8 cellular contexts compared by ENCODE assay signal in the genomic region with DNA sequence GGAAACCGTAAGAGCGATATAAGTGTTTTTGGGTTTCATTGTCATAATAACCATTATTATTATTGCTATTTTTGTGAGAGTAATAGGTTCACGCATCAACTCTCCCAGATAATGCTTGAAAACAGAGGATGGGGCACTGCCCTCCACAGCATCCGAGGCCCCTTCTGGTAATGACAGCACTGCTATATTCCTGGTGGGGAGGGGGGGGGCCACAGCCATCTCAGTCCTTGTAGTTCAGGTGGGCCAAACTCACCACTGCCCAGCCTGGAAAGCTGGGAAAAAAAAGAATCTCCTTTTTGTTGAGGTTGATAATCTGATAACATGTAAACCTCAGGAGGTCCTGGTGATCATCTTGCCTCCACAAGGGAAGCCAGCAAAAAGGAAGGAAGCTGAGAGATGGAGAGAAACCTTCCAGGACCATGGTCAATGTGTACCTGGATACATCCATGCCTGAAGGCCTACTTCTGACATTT. TPM values are rescaled to one million over a fixed set of nuclear protein-coding genes. Genes with fewer than 3 reads are reported as not detected.
A peak's percentile ranks its signal among the peaks of the same experiment; 100 is the strongest.
DNase-seq lines count a peak whose midpoint lies in the region; ATAC-seq and TF ChIP-seq lines count a peak whose summit lies in the region.

No MANE protein-coding gene starts in this region.

- no peak for DNase-seq in HL-60 (ENCODE audit: low read depth in 1 of 2, low spot score in 1 of 2)
- DNase-seq in stimulated activated effector memory CD8-positive, alpha-beta T cell treated with anti-CD3 and anti-CD28 coated beads, Interleukin-12 subunit alpha, Interleukin-12 subunit beta, amount 100 ng/mL, for 72 hours (ENCODE audit: low spot score in 2 of 2), result no peak
- DNase-seq in G401 (ENCODE audit: low spot score), result no peak
- DNase-seq in NCI-H1105 treated with DMSO at 0.1 percent for 48 hours (lab: John Stamatoyannopoulos, UW), result no peak
- DNase-seq in NCI-H774 (lab: John Stamatoyannopoulos, UW), result no peak

- H3K4me1 Mint-ChIP-seq in activated T-helper 17 cell treated with anti-CD3 and anti-CD28 coated beads, Interleukin-2, amount 50 U/mL, for 72 hours, result peaks cover 8% of the 10 kb centered on the region
- peaks cover 12% of the 10 kb centered on the region for H3K4me1 Mint-ChIP-seq in stimulated activated effector memory CD8-positive, alpha-beta T cell treated with anti-CD3 and anti-CD28 coated beads, Interleukin-12 subunit alpha, Interleukin-12 subunit beta, amount 100 ng/mL, for 72 hours

- H3K27ac Mint-ChIP-seq in activated T-helper 17 cell treated with anti-CD3 and anti-CD28 coated beads, Interleukin-2, amount 50 U/mL, for 72 hours, result peak overlapping the region; percentile 97
- peak overlapping the region; percentile 99 for H3K27ac Mint-ChIP-seq in stimulated activated effector memory CD8-positive, alpha-beta T cell treated with anti-CD3 and anti-CD28 coated beads, Interleukin-12 subunit alpha, Interleukin-12 subunit beta, amount 100 ng/mL, for 72 hours

- H3K27ac ChIP-seq in HL-60 (replicated peaks), result peak overlapping the region; percentile 98

- no peak for ATAC-seq in activated T-helper 17 cell treated with anti-CD3 and anti-CD28 coated beads, Interleukin-2, amount 50 U/mL, for 72 hours (replicated peaks)
- ATAC-seq in stimulated activated effector memory CD8-positive, alpha-beta T cell treated with anti-CD3 and anti-CD28 coated beads, Interleukin-12 subunit alpha, Interleukin-12 subunit beta, amount 100 ng/mL, for 72 hours, result no peak
- ATAC-seq in GM21717 (IDR thresholded peaks at IDR 0.05; ENCODE audit: unreplicated experiment), result no peak

- peak overlapping the region; percentile 90 for H3K4me3 Mint-ChIP-seq in activated T-helper 17 cell treated with anti-CD3 and anti-CD28 coated beads, Interleukin-2, amount 50 U/mL, for 72 hours
- peak overlapping the region; percentile 93 for H3K4me3 Mint-ChIP-seq in stimulated activated effector memory CD8-positive, alpha-beta T cell treated with anti-CD3 and anti-CD28 coated beads, Interleukin-12 subunit alpha, Interleukin-12 subunit beta, amount 100 ng/mL, for 72 hours

- in situ Hi-C loops in G401 (cut with HindIII; ENCODE audit: low sequenced_read_pairs), result no loop called here

- H3K9me3 ChIP-seq in iPS-18c (ENCODE audit: control insufficient read depth, insufficient read depth, low read length), result no peaks in the 10 kb centered on the region

- H3K9me3 Mint-ChIP-seq in activated T-helper 17 cell treated with anti-CD3 and anti-CD28 coated beads, Interleukin-2, amount 50 U/mL, for 72 hours, result no peaks in the 10 kb centered on the region
- no peaks in the 10 kb centered on the region for H3K9me3 Mint-ChIP-seq in stimulated activated effector memory CD8-positive, alpha-beta T cell treated with anti-CD3 and anti-CD28 coated beads, Interleukin-12 subunit alpha, Interleukin-12 subunit beta, amount 100 ng/mL, for 72 hours

- H3K27me3 ChIP-seq in HL-60 (ENCODE audit: insufficient read depth, poor library complexity, severe bottlenecking), result no peaks in the 10 kb centered on the region

- no peak for TF ChIP-seq CTCF in HL-60 (IDR thresholded peaks at IDR 0.05; ENCODE audit: insufficient read depth, low read length)

- H3K36me3 Mint-ChIP-seq in activated T-helper 17 cell treated with anti-CD3 and anti-CD28 coated beads, Interleukin-2, amount 50 U/mL, for 72 hours (ENCODE audit: low read depth), result peaks cover 21% of the 10 kb centered on the region
- H3K36me3 Mint-ChIP-seq in stimulated activated effector memory CD8-positive, alpha-beta T cell treated with anti-CD3 and anti-CD28 coated beads, Interleukin-12 subunit alpha, Interleukin-12 subunit beta, amount 100 ng/mL, for 72 hours, result peaks cover 21% of the 10 kb centered on the region

- H3K4me3 ChIP-seq in HL-60 (replicated peaks; ENCODE audit: insufficient read depth, low read length) (peak overlapping the region; percentile 50; the same call in 1 of the 2 replicates), iPS-18c (ENCODE audit: insufficient read depth, low read depth, low read length) (peak overlapping the region; percentile 87; the same call in 1 of the 2 replicates)

- no peaks in the 10 kb centered on the region for H3K27me3 Mint-ChIP-seq in activated T-helper 17 cell treated with anti-CD3 and anti-CD28 coated beads, Interleukin-2, amount 50 U/mL, for 72 hours

RNA-seq across cellular contexts. Expression of gene C16orf95, which starts 0.7 kb away (rescaled TPM):
- total RNA-seq in activated T-helper 17 cell treated with anti-CD3 and anti-CD28 coated beads, Interleukin-2, amount 50 U/mL, for 72 hours, result 1 to 10 TPM; 6.2 to 8.2 TPM
- total RNA-seq in G401 (2014; rRNA removed; shearing (Covaris generic)), result 7.0 and 14.2 TPM in 2 replicates
